Comparison of ENCODE assay signal across 26 cellular contexts in genomic region chr1:215418876-215419442, GRCh38.
A peak's percentile ranks its signal among the peaks of the same experiment; 100 is the strongest.
DNase-seq lines count a peak whose midpoint lies in the region; FAIRE-seq and TF ChIP-seq lines count a peak whose summit lies in the region.
"Had no signal": no experiment of that assay in that cellular context is flagged by ENCODE, and none has a peak within 500 bp of the region (broad histone marks: within the 10 kb centered on the region; RNA-seq: fewer than 3 reads in every experiment).

No MANE protein-coding gene starts in this region.

- no peak overlapping the region for H3K23ac ChIP-seq in H1 (ENCODE audit: insufficient read length)

- no peak overlapping the region for H2BK12ac ChIP-seq in H1 (ENCODE audit: low read depth, low read length)

- TF ChIP-seq EP300 in H1 (IDR thresholded peaks at IDR 0.05; ENCODE audit: borderline replicate concordance in 1 of 2, low read depth in 2 of 2, low read length in 2 of 2) = no peak

- 91 to 93% methylated on average over 2 of the region's 2 CpGs for WGBS in GM23248 (ENCODE audit: low coverage in 1 of 2, low lambda C conversion rate in 2 of 2, missing lambda C conversion rate in 2 of 2), 2 experiments
- WGBS in H1 (ENCODE audit: extremely low coverage in 1 of 2, insufficient coverage in 1 of 2, insufficient read length in 1 of 2, insufficient replicate concordance in 2 of 2, low coverage in 1 of 2, low lambda C conversion rate in 2 of 2, missing lambda C conversion rate in 1 of 2), 2 experiments = 84% methylated on average over 2 of the region's 2 CpGs; no CpG with 5 or more reads in 1 of the 2 experiments

- H3K4me3 Mint-ChIP-seq in nephron = no peak overlapping the region
- H3K4me3 Mint-ChIP-seq: activated naive CD8-positive, alpha-beta T cell treated with anti-CD3 and anti-CD28 coated beads for 36 hours; CD14-positive monocyte; natural killer cell treated with Interleukin-12 subunit alpha and Interleukin-12 subunit beta and Interleukin-15 and Interleukin-18, amount 100 ng/mL, for 72 hours; stimulated activated memory B cell treated with anti-CD40 and anti-IgM and Interleukin-4, amounts not matched to agents 10 μg/mL and 1 μg/mL and 100 μg/mL, for 72 hours had no signal

- H3K4me1 ChIP-seq in GM23248 (ENCODE audit: insufficient read depth) (no peaks in the 10 kb centered on the region), H1 (replicated peaks in 1 of 4; ENCODE audit: control insufficient read depth in 3 of 4, insufficient read depth in 4 of 4, low read length in 3 of 4) (peaks cover 0 to 4% (median 0%) of the 10 kb centered on the region in 4 experiments; a peak in 1 of 7 replicates)

- H3K18ac ChIP-seq in H1 (ENCODE audit: extremely low read depth, low read length) = no peak overlapping the region

- H4K5ac ChIP-seq in H1 (ENCODE audit: insufficient read length, low read depth, low read length) = no peak overlapping the region

- TF ChIP-seq CTCF in H1 (IDR thresholded peaks at IDR 0.05; ENCODE audit: control extremely low read depth in 1 of 3, insufficient read depth in 1 of 3, low read depth in 1 of 3, low read length in 3 of 3) (no peak), nephron (IDR thresholded peaks at IDR 0.05; ENCODE audit: unreplicated experiment in 3 of 3) (no peak)

- H2BK15ac ChIP-seq in H1 (ENCODE audit: low read length) = no peak overlapping the region; the same call in 1 of the 2 replicates

- no peaks in the 10 kb centered on the region for H3K27me3 ChIP-seq in GM23248 (replicated peaks; ENCODE audit: insufficient read depth)
- H3K27me3 ChIP-seq in H1 (replicated peaks in 1 of 4; ENCODE audit: control insufficient read depth in 3 of 4, extremely low read depth in 1 of 4, insufficient read depth in 3 of 4, low read length in 3 of 4) = no peaks in the 10 kb centered on the region
- H3K27me3 ChIP-seq: MG63 had no signal

- H3K79me2 ChIP-seq in GM23248 (ENCODE audit: insufficient read depth) = no peaks in the 10 kb centered on the region
- H3K79me2 ChIP-seq in H1 (ENCODE audit: control insufficient read depth in 1 of 2, insufficient read depth in 2 of 2, low read length in 2 of 2) = no peaks in the 10 kb centered on the region

- H3K9me2 ChIP-seq in GM23248 (ENCODE audit: insufficient read depth) = no peaks in the 10 kb centered on the region

- H3K27ac Mint-ChIP-seq in nephron = peak overlapping the region; percentile 32 to 80 (median 54)
- H3K27ac Mint-ChIP-seq: activated naive CD8-positive, alpha-beta T cell treated with anti-CD3 and anti-CD28 coated beads for 36 hours; CD14-positive monocyte; natural killer cell treated with Interleukin-12 subunit alpha and Interleukin-12 subunit beta and Interleukin-15 and Interleukin-18, amount 100 ng/mL, for 72 hours; stimulated activated memory B cell treated with anti-CD40 and anti-IgM and Interleukin-4, amounts not matched to agents 10 μg/mL and 1 μg/mL and 100 μg/mL, for 72 hours had no signal

- in situ Hi-C loops in GM23248 (cut with MboI) = no loop called here

- H3K36me3 ChIP-seq in GM23248 (ENCODE audit: low read depth) (no peaks in the 10 kb centered on the region), H1 (ENCODE audit: control insufficient read depth in 2 of 4, insufficient read depth in 4 of 4, low read length in 3 of 4) (no peaks in the 10 kb centered on the region)
- H3K36me3 ChIP-seq: MG63 had no signal

- FAIRE-seq in H1 (lab: Jason Lieb, UNC) (no peak), GM19239 (lab: Jason Lieb, UNC) (no peak)
- FAIRE-seq: GM12891, K562 had no signal

- H2AK5ac ChIP-seq in H1 (ENCODE audit: low read depth, low read length) = no peak overlapping the region

- no peak overlapping the region for H4K91ac ChIP-seq in H1 (replicated peaks; ENCODE audit: insufficient read length, low read length)

- POLR2A ChIA-PET in H1 (lab: Charles Lee; ENCODE audit: partially characterized antibody) = no interaction called here

- no peak overlapping the region for H3K4me3 ChIP-seq in GM23248
- H3K4me3 ChIP-seq in H1 (ENCODE audit: extremely low read depth in 1 of 4, insufficient read depth in 2 of 4, low read depth in 3 of 4, low read length in 4 of 4) = no peak overlapping the region
- H3K4me3 ChIP-seq: K562, MG63 had no signal

- DNase-seq in GM23248 = no peak
- peak; percentile 34 for DNase-seq in M059J (ENCODE audit: low read depth)
- DNase-seq in H1 (ENCODE audit: low read depth in 1 of 2, low spot score in 2 of 2) = no peak
- no peak for DNase-seq in stimulated activated CD4-positive, alpha-beta T cell treated with anti-CD3 and anti-CD28 coated beads, Interleukin-4, amount 100 ng/mL, for 1 hour
- no peak for DNase-seq in GM19239 (ENCODE audit: insufficient read length, low spot score)
- DNase-seq in COR-L47 (lab: John Stamatoyannopoulos, UW) = no peak
- no peak for DNase-seq in activated T-cell treated with anti-CD3 and anti-CD28 coated beads for 4 hours
- DNase-seq: activated CD4-positive, alpha-beta T cell treated with anti-CD3 and anti-CD28 coated beads for 48 hours; activated CD8-positive, alpha-beta memory T cell treated with anti-CD3 and anti-CD28 coated beads for 24 hours; activated effector memory CD4-positive, alpha-beta T cell treated with anti-CD3 and anti-CD28 coated beads, Interleukin-2, amount 50 U/mL, for 16 hours; activated naive CD8-positive, alpha-beta T cell treated with anti-CD3 and anti-CD28 coated beads for 36 hours; activated T-cell treated with anti-CD3 and anti-CD28 coated beads, Interleukin-2, amount 50 U/mL, for 1 hour; cerebellar nuclear complex; islet precursor cell; MG63; NCI-H2029 treated with DMSO at 0.1 percent for 48 hours; NCI-H526 treated with DMSO at 0.1 percent for 48 hours; retina; stimulated activated CD4-positive, alpha-beta T cell treated with anti-CD3 and anti-CD28 coated beads, Interleukin-4, amount 100 ng/mL, for 24 hours had no signal

- no peak overlapping the region for H4K8ac ChIP-seq in H1 (ENCODE audit: extremely low read depth, insufficient read depth, low read length)

- H2AFZ ChIP-seq in GM23248 (peak overlapping the region; percentile 30), H1 (ENCODE audit: low read length) (peak overlapping the region; percentile 55)

- H3K4me2 ChIP-seq in GM23248 (ENCODE audit: unreplicated experiment) (no peak overlapping the region), H1 (ENCODE audit: insufficient read depth in 1 of 2, low read depth in 2 of 2, low read length in 2 of 2) (no peak overlapping the region)

- H3K9me3 ChIP-seq in GM23248 (ENCODE audit: low read depth) (no peaks in the 10 kb centered on the region), H1 (ENCODE audit: insufficient read depth in 2 of 2, low read depth in 1 of 2, low read length in 1 of 2) (no peaks in the 10 kb centered on the region)
- H3K9me3 ChIP-seq: MG63 had no signal

- no peak overlapping the region for H2BK120ac ChIP-seq in H1 (replicated peaks; ENCODE audit: low read depth, low read length)

- no peak overlapping the region for H3K56ac ChIP-seq in H1 (replicated peaks; ENCODE audit: insufficient read length, low read depth, low read length)

- peak in 1 of 2 experiments; percentile 20; a peak in 1 of 4 replicates for TF ChIP-seq RAD21 in H1 (IDR thresholded peaks at IDR 0.05 in 1 of 2, conservative IDR thresholded peaks at IDR 0.05 in 1 of 2; ENCODE audit: low read depth in 2 of 2, low read length in 2 of 2)

- H2BK5ac ChIP-seq in H1 (ENCODE audit: low read depth, low read length) = peak overlapping the region; percentile 67; the same call in 1 of the 2 replicates

- no peaks in the 10 kb centered on the region for H3K9me3 Mint-ChIP-seq in nephron
- H3K9me3 Mint-ChIP-seq: activated naive CD8-positive, alpha-beta T cell treated with anti-CD3 and anti-CD28 coated beads for 36 hours; stimulated activated memory B cell treated with anti-CD40 and anti-IgM and Interleukin-4, amounts not matched to agents 10 μg/mL and 1 μg/mL and 100 μg/mL, for 72 hours had no signal

- no peak overlapping the region for H3K14ac ChIP-seq in H1 (ENCODE audit: insufficient read length)

- H2BK20ac ChIP-seq in H1 (ENCODE audit: low read length) = no peak overlapping the region

- H3K4me1 Mint-ChIP-seq in nephron = peaks cover 17% of the 10 kb centered on the region
- H3K4me1 Mint-ChIP-seq: activated naive CD8-positive, alpha-beta T cell treated with anti-CD3 and anti-CD28 coated beads for 36 hours; CD14-positive monocyte; stimulated activated memory B cell treated with anti-CD40 and anti-IgM and Interleukin-4, amounts not matched to agents 10 μg/mL and 1 μg/mL and 100 μg/mL, for 72 hours had no signal

- H4K20me1 ChIP-seq in GM23248 (ENCODE audit: insufficient read depth) (no peaks in the 10 kb centered on the region), H1 (replicated peaks in 1 of 2; ENCODE audit: control insufficient read depth in 1 of 2, insufficient read depth in 2 of 2, low read length in 2 of 2) (no peaks in the 10 kb centered on the region)

- no peaks in the 10 kb centered on the region for H3K79me1 ChIP-seq in H1 (ENCODE audit: low read depth, low read length)

- H3K27me3 Mint-ChIP-seq in nephron (ENCODE audit: low read depth) = no peaks in the 10 kb centered on the region
- H3K27me3 Mint-ChIP-seq: activated naive CD8-positive, alpha-beta T cell treated with anti-CD3 and anti-CD28 coated beads for 36 hours; natural killer cell treated with Interleukin-12 subunit alpha and Interleukin-12 subunit beta and Interleukin-15 and Interleukin-18, amount 100 ng/mL, for 72 hours; stimulated activated memory B cell treated with anti-CD40 and anti-IgM and Interleukin-4, amounts not matched to agents 10 μg/mL and 1 μg/mL and 100 μg/mL, for 72 hours had no signal

- H3K9ac ChIP-seq in GM23248 (no peak overlapping the region), H1 (replicated peaks in 1 of 4; ENCODE audit: extremely low read depth in 1 of 4, low read depth in 3 of 4, low read length in 3 of 4) (no peak overlapping the region)

- H3K27ac ChIP-seq in GM23248 = no peak overlapping the region
- H3K27ac ChIP-seq in H1 (ENCODE audit: low read depth, low read length) = no peak overlapping the region
- H3K27ac ChIP-seq: RWPE1 had no signal

- H3F3A ChIP-seq in GM23248 (ENCODE audit: insufficient read depth) = no peaks in the 10 kb centered on the region

- TF ChIP-seq POLR2A in H1 (IDR thresholded peaks at IDR 0.05; ENCODE audit: control extremely low read depth in 1 of 2, low read depth in 2 of 2, low read length in 2 of 2) = no peak

- H3K36me3 Mint-ChIP-seq in nephron (ENCODE audit: low read depth) = no peaks in the 10 kb centered on the region
- H3K36me3 Mint-ChIP-seq: activated naive CD8-positive, alpha-beta T cell treated with anti-CD3 and anti-CD28 coated beads for 36 hours; CD14-positive monocyte; natural killer cell treated with Interleukin-12 subunit alpha and Interleukin-12 subunit beta and Interleukin-15 and Interleukin-18, amount 100 ng/mL, for 72 hours; stimulated activated memory B cell treated with anti-CD40 and anti-IgM and Interleukin-4, amounts not matched to agents 10 μg/mL and 1 μg/mL and 100 μg/mL, for 72 hours had no signal

- CTCF ChIA-PET in H1 (lab: Charles Lee; ENCODE audit: partially characterized antibody) = no interaction called here

- H3K23me2 ChIP-seq in H1 (ENCODE audit: low read depth, low read length) = no peaks in the 10 kb centered on the region

- H3K4ac ChIP-seq in H1 (replicated peaks; ENCODE audit: insufficient read length, low read depth, low read length) = no peak overlapping the region
